Comparison of ENCODE assay signal across 1 cellular context in genomic region chr3:52237659-52238172, GRCh38.
TF ChIP-seq lines count a peak whose summit lies in the region.

No MANE protein-coding gene starts in this region.

TF ChIP-seq in HepG2, 621 proteins besides CTCF, POLR2A, EP300 and RAD21 (continues in another document):
- TF ChIP-seq NR3C1 (CRISPR knock-in tag; IDR thresholded peaks at IDR 0.05) (no peak), ATF5 (CRISPR knock-in tag; IDR thresholded peaks at IDR 0.05; ENCODE audit: low read depth) (no peak), ZNF782 (CRISPR knock-in tag; IDR thresholded peaks at IDR 0.05; ENCODE audit: borderline replicate concordance) (0 out of 2 replicates have a peak, but pooled peaks have one; percentile 31), SP140L (CRISPR knock-in tag; IDR thresholded peaks at IDR 0.05; ENCODE audit: borderline replicate concordance) (no peak), ZNF18 (CRISPR knock-in tag; IDR thresholded peaks at IDR 0.05; ENCODE audit: insufficient replicate concordance) (no peak), ZNF253 (CRISPR knock-in tag; IDR thresholded peaks at IDR 0.05; ENCODE audit: borderline replicate concordance) (no peak), ZFX (CRISPR knock-in tag; IDR thresholded peaks at IDR 0.05; ENCODE audit: low read depth) (no peak; the same call in 1 of the 2 replicates), PATZ1 (CRISPR knock-in tag; IDR thresholded peaks at IDR 0.05) (no peak), RNF219 (CRISPR knock-in tag; IDR thresholded peaks at IDR 0.05) (no peak), ZBTB1 (CRISPR knock-in tag; IDR thresholded peaks at IDR 0.05; ENCODE audit: borderline replicate concordance) (no peak), HNRNPLL (IDR thresholded peaks at IDR 0.05; ENCODE audit: low read depth, low read length, poor library complexity, severe bottlenecking) (peak; percentile 29), POGK (CRISPR knock-in tag; conservative IDR thresholded peaks at IDR 0.05) (no peak; the same call in 1 of the 2 replicates), ZNF777 (CRISPR knock-in tag; IDR thresholded peaks at IDR 0.05) (no peak), TMF1 (CRISPR knock-in tag; IDR thresholded peaks at IDR 0.05; ENCODE audit: low read depth) (peak; percentile 51; the same call in 1 of the 2 replicates), ZSCAN25 (CRISPR knock-in tag; IDR thresholded peaks at IDR 0.05) (no peak), ZNF136 (CRISPR knock-in tag; IDR thresholded peaks at IDR 0.05; ENCODE audit: low read depth) (no peak), ETV6 (CRISPR knock-in tag; conservative IDR thresholded peaks at IDR 0.05) (no peak), E2F5 (CRISPR knock-in tag; conservative IDR thresholded peaks at IDR 0.05) (no peak), ZNF354B (CRISPR knock-in tag; IDR thresholded peaks at IDR 0.05) (no peak), KLF12 (CRISPR knock-in tag; IDR thresholded peaks at IDR 0.05; ENCODE audit: borderline replicate concordance) (no peak), KDM2A (CRISPR knock-in tag; IDR thresholded peaks at IDR 0.05; ENCODE audit: borderline replicate concordance, low read depth) (no peak; the same call in 1 of the 2 replicates), AKAP8 (CRISPR knock-in tag; IDR thresholded peaks at IDR 0.05) (peak; percentile 18; the same call in 1 of the 2 replicates), ZNF121 (CRISPR knock-in tag; IDR thresholded peaks at IDR 0.05) (no peak), ZNF503 (CRISPR knock-in tag; IDR thresholded peaks at IDR 0.05) (0 out of 2 replicates have a peak, but pooled peaks have one; percentile 0), HNRNPL (IDR thresholded peaks at IDR 0.05; ENCODE audit: low read depth, low read length) (0 out of 2 replicates have a peak, but pooled peaks have one; percentile 41), ZNF264 (CRISPR knock-in tag; IDR thresholded peaks at IDR 0.05) (no peak), NBN (conservative IDR thresholded peaks at IDR 0.05) (no peak), DMAP1 (CRISPR knock-in tag; IDR thresholded peaks at IDR 0.05) (no peak), TSC22D2 (CRISPR knock-in tag; IDR thresholded peaks at IDR 0.05; ENCODE audit: borderline replicate concordance) (no peak), ZNF737 (CRISPR knock-in tag; IDR thresholded peaks at IDR 0.05; ENCODE audit: borderline replicate concordance) (0 out of 2 replicates have a peak, but pooled peaks have one; percentile 42), ZNF773 (CRISPR knock-in tag; IDR thresholded peaks at IDR 0.05; ENCODE audit: borderline replicate concordance) (no peak), ZNF282 (IDR thresholded peaks at IDR 0.05; ENCODE audit: partially characterized antibody) (no peak), SP4 (CRISPR knock-in tag; IDR thresholded peaks at IDR 0.05) (no peak), ZNF430 (CRISPR knock-in tag; IDR thresholded peaks at IDR 0.05) (no peak), IKZF4 (CRISPR knock-in tag; IDR thresholded peaks at IDR 0.05; ENCODE audit: borderline replicate concordance, low read depth, not compliant biosample characterization) (no peak), KLF16 (CRISPR knock-in tag; IDR thresholded peaks at IDR 0.05) (no peak), ZNF496 (CRISPR knock-in tag; IDR thresholded peaks at IDR 0.05; ENCODE audit: insufficient replicate concordance) (no peak), ZNF350 (CRISPR knock-in tag; IDR thresholded peaks at IDR 0.05; ENCODE audit: borderline replicate concordance, low read depth) (no peak), ZNF615 (CRISPR knock-in tag; IDR thresholded peaks at IDR 0.05; ENCODE audit: borderline replicate concordance) (no peak), HNRNPK (IDR thresholded peaks at IDR 0.05; ENCODE audit: low read depth, low read length, poor library complexity, severe bottlenecking) (no peak), FUBP1 (CRISPR knock-in tag; IDR thresholded peaks at IDR 0.05; ENCODE audit: borderline replicate concordance) (no peak), SNAPC2 (CRISPR knock-in tag; IDR thresholded peaks at IDR 0.05) (0 out of 2 replicates have a peak, but pooled peaks have one; percentile 6), IRF1 (CRISPR knock-in tag; IDR thresholded peaks at IDR 0.05; ENCODE audit: low read depth) (no peak), IRF9 (CRISPR knock-in tag; IDR thresholded peaks at IDR 0.05; ENCODE audit: borderline replicate concordance) (no peak), ZNF570 (CRISPR knock-in tag; IDR thresholded peaks at IDR 0.05; ENCODE audit: borderline replicate concordance) (no peak), ARNT2 (CRISPR knock-in tag; IDR thresholded peaks at IDR 0.05; ENCODE audit: low read depth) (0 out of 2 replicates have a peak, but pooled peaks have one; percentile 19)
